11 cellular contexts compared by ENCODE assay signal in genomic region chr17:80063815-80064585, GRCh38. TPM values are rescaled to one million over a fixed set of nuclear protein-coding genes. Genes with fewer than 3 reads are reported as not detected.
DNase-seq lines count a peak whose midpoint lies in the region; ATAC-seq and TF ChIP-seq lines count a peak whose summit lies in the region.
"Had no signal": no experiment of that assay in that cellular context is flagged by ENCODE, and none has a peak within 500 bp of the region (broad histone marks: within the 10 kb centered on the region; RNA-seq: fewer than 3 reads in every experiment).

No MANE protein-coding gene starts in this region.

- intact Hi-C loops in Right ventricle myocardium inferior (cut with DNase I) (no loop called here), cardiac septum (cut with DNase I) (no loop called here), right lobe of liver (cut with DNase I) (no loop called here)

- no peaks in the 10 kb centered on the region for H3K9me3 ChIP-seq in right lobe of liver

- no peak overlapping the region for H3K4me3 ChIP-seq in cardiac fibroblast (replicated peaks in 1 of 2; ENCODE audit: low read depth in 2 of 2, low read length in 2 of 2)
- H3K4me3 ChIP-seq in right lobe of liver, result no peak overlapping the region

- H3K4me1 ChIP-seq in right lobe of liver, result peaks cover 0 to 5% (median 2%) of the 10 kb centered on the region in 4 donors

- 57% methylated on average over 5 of the region's 27 CpGs for WGBS in right lobe of liver (ENCODE audit: insufficient coverage, low coverage, low lambda C conversion rate, missing lambda C conversion rate)

- no peaks in the 10 kb centered on the region for H3K36me3 ChIP-seq in right lobe of liver

- H3K27ac ChIP-seq in right lobe of liver, result no peak overlapping the region

- TF ChIP-seq CTCF in cardiac fibroblast (IDR thresholded peaks at IDR 0.05; ENCODE audit: low read depth, low read length), result no peak
- no peak for TF ChIP-seq CTCF in right lobe of liver (IDR thresholded peaks at IDR 0.05)

- H3K27me3 ChIP-seq in right lobe of liver, result no peaks in the 10 kb centered on the region

- peak; percentile 45 for ATAC-seq in Right ventricle myocardium inferior
- ATAC-seq in right lobe of liver, result peak; percentile 33 to 67 (median 53)
- ATAC-seq: stimulated activated effector memory CD8-positive, alpha-beta T cell treated with anti-CD3 and anti-CD28 coated beads, Interleukin-12 subunit alpha, Interleukin-12 subunit beta, amount 100 ng/mL, for 72 hours had no signal

- TF ChIP-seq POLR2A in right lobe of liver (IDR thresholded peaks at IDR 0.05), result no peak

- DNase-seq in Right ventricle myocardium inferior (ENCODE audit: missing footprints) (peak; percentile 81), cardiac septum (ENCODE audit: low spot score) (no peak), cardiac fibroblast (ENCODE audit: low read depth in 2 of 2) (peak; percentile 68 to 81), right lobe of liver (peak in 1 of 3 donors; percentile 42), NCI-H526 (lab: John Stamatoyannopoulos, UW) (no peak), Kasumi-1 (lab: John Stamatoyannopoulos, UW) (no peak), amniotic stem cell (lab: John Stamatoyannopoulos, UW) (no peak), NAMALWA (ENCODE audit: low spot score) (no peak)
- DNase-seq: 8988T, NCI-H187 treated with DMSO at 0.1 percent for 48 hours had no signal

RNA-seq across cellular contexts. Expression of gene CCDC40, which starts 27.6 kb away (rescaled TPM):
- 5.4 TPM for total RNA-seq in Right ventricle myocardium inferior
- total RNA-seq in cardiac septum, result 9.0 TPM
- 1 to 10 TPM; 1.7 to 3.1 (median 2.1) TPM for total RNA-seq in right lobe of liver

RNA-seq across cellular contexts. Expression of gene TBC1D16, which starts 28.3 kb away (rescaled TPM):
- total RNA-seq in Right ventricle myocardium inferior (16.3 TPM), cardiac septum (17.1 TPM), right lobe of liver (10 to 100 TPM in 4 of 6 experiments, 1 to 10 TPM in 2; 5.8 to 21.0 (median 14.4) TPM)

RNA-seq across cellular contexts. Expression of gene GAA, which starts 37.4 kb away (rescaled TPM):
- 46.0 TPM for total RNA-seq in Right ventricle myocardium inferior
- 47.0 TPM for total RNA-seq in cardiac septum
- total RNA-seq in right lobe of liver, result 10 to 100 TPM; 42.7 to 94.1 (median 71.0) TPM

Comparison
In these comparisons a context has a peak if more than half of its experiments do, and no peak if none do; other contexts are left out.
1. DNase-seq: peak in Right ventricle myocardium inferior (single experiment) and cardiac fibroblast (2 of 2); none in cardiac septum (single experiment), NCI-H526 (0 of 2), Kasumi-1 (0 of 2), amniotic stem cell (single experiment) and NAMALWA (single experiment).